1 cellular context compared by ENCODE assay signal in the genomic region with DNA sequence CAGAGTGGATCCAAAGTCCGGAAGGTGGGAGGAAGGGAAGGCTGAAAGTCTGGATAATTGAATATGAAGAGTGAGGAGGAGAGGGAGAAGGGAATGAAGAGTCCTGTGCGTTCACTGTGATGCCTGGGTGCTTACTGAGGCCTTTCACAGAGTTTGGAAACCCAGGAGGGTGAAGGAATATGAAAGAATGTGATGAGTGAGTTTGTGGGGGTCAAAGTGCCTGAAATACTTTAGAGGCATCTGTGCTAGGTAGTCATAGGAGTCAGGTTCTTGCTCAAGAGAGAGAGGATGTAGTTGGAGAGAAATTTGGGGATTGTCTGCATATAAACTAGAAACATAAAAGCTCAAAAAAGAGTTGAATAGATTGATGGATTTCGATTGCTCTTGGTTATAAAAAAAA.
TF ChIP-seq lines count a peak whose summit lies in the region.

No MANE protein-coding gene starts in this region.

TF ChIP-seq in HepG2, 621 proteins besides CTCF, POLR2A, EP300 and RAD21 (continued from another document):
- TF ChIP-seq, protein P1, sequence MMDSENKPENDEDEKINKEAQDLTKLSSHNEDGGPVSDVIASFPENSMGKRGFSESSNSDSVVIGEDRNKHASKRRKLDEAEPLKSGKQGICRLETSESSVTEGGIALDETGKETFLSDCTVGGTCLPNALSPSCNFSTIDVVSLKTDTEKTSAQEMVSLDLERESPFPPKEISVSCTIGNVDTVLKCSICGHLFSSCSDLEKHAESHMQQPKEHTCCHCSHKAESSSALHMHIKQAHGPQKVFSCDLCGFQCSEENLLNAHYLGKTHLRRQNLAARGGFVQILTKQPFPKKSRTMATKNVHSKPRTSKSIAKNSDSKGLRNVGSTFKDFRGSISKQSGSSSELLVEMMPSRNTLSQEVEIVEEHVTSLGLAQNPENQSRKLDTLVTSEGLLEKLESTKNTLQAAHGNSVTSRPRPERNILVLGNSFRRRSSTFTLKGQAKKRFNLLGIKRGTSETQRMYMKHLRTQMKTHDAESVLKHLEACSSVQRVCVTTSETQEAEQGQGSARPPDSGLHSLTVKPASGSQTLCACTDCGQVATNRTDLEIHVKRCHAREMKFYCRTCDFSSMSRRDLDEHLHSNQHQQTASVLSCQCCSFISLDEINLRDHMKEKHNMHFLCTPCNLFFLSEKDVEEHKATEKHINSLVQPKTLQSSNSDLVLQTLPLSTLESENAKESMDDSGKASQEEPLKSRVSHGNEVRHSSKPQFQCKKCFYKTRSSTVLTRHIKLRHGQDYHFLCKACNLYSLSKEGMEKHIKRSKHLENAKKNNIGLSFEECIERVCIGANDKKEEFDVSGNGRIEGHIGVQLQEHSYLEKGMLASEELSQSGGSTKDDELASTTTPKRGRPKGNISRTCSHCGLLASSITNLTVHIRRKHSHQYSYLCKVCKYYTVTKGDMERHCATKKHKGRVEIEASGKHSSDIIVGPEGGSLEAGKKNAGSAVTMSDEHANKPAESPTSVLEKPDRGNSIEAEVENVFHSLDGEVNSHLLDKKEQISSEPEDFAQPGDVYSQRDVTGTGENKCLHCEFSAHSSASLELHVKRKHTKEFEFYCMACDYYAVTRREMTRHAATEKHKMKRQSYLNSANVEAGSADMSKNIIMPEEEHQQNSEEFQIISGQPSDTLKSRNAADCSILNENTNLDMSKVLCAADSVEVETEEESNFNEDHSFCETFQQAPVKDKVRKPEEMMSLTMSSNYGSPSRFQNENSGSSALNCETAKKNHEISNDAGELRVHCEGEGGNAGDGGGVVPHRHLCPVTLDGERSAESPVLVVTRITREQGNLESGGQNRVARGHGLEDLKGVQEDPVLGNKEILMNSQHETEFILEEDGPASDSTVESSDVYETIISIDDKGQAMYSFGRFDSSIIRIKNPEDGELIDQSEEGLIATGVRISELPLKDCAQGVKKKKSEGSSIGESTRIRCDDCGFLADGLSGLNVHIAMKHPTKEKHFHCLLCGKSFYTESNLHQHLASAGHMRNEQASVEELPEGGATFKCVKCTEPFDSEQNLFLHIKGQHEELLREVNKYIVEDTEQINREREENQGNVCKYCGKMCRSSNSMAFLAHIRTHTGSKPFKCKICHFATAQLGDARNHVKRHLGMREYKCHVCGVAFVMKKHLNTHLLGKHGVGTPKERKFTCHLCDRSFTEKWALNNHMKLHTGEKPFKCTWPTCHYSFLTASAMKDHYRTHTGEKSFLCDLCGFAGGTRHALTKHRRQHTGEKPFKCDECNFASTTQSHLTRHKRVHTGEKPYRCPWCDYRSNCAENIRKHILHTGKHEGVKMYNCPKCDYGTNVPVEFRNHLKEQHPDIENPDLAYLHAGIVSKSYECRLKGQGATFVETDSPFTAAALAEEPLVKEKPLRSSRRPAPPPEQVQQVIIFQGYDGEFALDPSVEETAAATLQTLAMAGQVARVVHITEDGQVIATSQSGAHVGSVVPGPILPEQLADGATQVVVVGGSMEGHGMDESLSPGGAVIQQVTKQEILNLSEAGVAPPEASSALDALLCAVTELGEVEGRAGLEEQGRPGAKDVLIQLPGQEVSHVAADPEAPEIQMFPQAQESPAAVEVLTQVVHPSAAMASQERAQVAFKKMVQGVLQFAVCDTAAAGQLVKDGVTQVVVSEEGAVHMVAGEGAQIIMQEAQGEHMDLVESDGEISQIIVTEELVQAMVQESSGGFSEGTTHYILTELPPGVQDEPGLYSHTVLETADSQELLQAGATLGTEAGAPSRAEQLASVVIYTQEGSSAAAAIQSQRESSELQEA (CRISPR knock-in tag; IDR thresholded peaks at IDR 0.05; ENCODE audit: not compliant biosample characterization) = no peak
- TF ChIP-seq, protein P2, sequence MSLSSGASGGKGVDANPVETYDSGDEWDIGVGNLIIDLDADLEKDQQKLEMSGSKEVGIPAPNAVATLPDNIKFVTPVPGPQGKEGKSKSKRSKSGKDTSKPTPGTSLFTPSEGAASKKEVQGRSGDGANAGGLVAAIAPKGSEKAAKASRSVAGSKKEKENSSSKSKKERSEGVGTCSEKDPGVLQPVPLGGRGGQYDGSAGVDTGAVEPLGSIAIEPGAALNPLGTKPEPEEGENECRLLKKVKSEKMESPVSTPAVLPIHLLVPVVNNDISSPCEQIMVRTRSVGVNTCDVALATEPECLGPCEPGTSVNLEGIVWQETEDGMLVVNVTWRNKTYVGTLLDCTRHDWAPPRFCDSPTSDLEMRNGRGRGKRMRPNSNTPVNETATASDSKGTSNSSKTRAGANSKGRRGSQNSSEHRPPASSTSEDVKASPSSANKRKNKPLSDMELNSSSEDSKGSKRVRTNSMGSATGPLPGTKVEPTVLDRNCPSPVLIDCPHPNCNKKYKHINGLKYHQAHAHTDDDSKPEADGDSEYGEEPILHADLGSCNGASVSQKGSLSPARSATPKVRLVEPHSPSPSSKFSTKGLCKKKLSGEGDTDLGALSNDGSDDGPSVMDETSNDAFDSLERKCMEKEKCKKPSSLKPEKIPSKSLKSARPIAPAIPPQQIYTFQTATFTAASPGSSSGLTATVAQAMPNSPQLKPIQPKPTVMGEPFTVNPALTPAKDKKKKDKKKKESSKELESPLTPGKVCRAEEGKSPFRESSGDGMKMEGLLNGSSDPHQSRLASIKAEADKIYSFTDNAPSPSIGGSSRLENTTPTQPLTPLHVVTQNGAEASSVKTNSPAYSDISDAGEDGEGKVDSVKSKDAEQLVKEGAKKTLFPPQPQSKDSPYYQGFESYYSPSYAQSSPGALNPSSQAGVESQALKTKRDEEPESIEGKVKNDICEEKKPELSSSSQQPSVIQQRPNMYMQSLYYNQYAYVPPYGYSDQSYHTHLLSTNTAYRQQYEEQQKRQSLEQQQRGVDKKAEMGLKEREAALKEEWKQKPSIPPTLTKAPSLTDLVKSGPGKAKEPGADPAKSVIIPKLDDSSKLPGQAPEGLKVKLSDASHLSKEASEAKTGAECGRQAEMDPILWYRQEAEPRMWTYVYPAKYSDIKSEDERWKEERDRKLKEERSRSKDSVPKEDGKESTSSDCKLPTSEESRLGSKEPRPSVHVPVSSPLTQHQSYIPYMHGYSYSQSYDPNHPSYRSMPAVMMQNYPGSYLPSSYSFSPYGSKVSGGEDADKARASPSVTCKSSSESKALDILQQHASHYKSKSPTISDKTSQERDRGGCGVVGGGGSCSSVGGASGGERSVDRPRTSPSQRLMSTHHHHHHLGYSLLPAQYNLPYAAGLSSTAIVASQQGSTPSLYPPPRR (CRISPR knock-in tag; IDR thresholded peaks at IDR 0.05; ENCODE audit: borderline replicate concordance) = no peak
- TF ChIP-seq, protein P3, sequence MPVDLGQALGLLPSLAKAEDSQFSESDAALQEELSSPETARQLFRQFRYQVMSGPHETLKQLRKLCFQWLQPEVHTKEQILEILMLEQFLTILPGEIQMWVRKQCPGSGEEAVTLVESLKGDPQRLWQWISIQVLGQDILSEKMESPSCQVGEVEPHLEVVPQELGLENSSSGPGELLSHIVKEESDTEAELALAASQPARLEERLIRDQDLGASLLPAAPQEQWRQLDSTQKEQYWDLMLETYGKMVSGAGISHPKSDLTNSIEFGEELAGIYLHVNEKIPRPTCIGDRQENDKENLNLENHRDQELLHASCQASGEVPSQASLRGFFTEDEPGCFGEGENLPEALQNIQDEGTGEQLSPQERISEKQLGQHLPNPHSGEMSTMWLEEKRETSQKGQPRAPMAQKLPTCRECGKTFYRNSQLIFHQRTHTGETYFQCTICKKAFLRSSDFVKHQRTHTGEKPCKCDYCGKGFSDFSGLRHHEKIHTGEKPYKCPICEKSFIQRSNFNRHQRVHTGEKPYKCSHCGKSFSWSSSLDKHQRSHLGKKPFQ (CRISPR knock-in tag; IDR thresholded peaks at IDR 0.05; ENCODE audit: insufficient replicate concordance) = no peak
- TF ChIP-seq SIX4 (CRISPR knock-in tag; IDR thresholded peaks at IDR 0.05) (no peak), NBN (conservative IDR thresholded peaks at IDR 0.05) (no peak)
